Comparison of ENCODE assay signal across 12 cellular contexts in genomic region chr17:49456172-49456965, GRCh38. TPM values are rescaled to one million over a fixed set of nuclear protein-coding genes. Genes with fewer than 3 reads are reported as not detected.
DNase-seq lines count a peak whose midpoint lies in the region; ATAC-seq lines count a peak whose summit lies in the region.
"Had no signal": no experiment of that assay in that cellular context is flagged by ENCODE, and none has a peak within 500 bp of the region (broad histone marks: within the 10 kb centered on the region; RNA-seq: fewer than 3 reads in every experiment).

No MANE protein-coding gene starts in this region.

- peaks cover 0 to 14% (median 8%) of the 10 kb centered on the region in 11 experiments; a peak in 14 of 22 replicates for H3K27me3 ChIP-seq in BLaER1 treated with 17β-estradiol and CSF1 and Interleukin-3, amounts not matched to agents 10 nM and 100 nM
- peaks cover 44% of the 10 kb centered on the region for H3K27me3 ChIP-seq in HAP-1 (ENCODE audit: low read depth)
- H3K27me3 ChIP-seq: gastrocnemius medialis had no signal

- no peak overlapping the region for H3K27ac Mint-ChIP-seq in activated naive CD8-positive, alpha-beta T cell treated with anti-CD3 and anti-CD28 coated beads, Interleukin-2, amount 50 U/mL, for 24 hours
- H3K27ac Mint-ChIP-seq: activated CD8-positive, alpha-beta memory T cell treated with anti-CD3 and anti-CD28 coated beads, Interleukin-2, amount 10 ng/mL, durations not matched to agents 7 days and 5 days; stimulated activated naive CD8-positive, alpha-beta T cell treated with anti-CD3 and anti-CD28 coated beads, Interleukin-15, amount 100 ng/mL, for 72 hours had no signal

- no peak overlapping the region for H3K4me3 Mint-ChIP-seq in activated naive CD8-positive, alpha-beta T cell treated with anti-CD3 and anti-CD28 coated beads, Interleukin-2, amount 50 U/mL, for 24 hours
- H3K4me3 Mint-ChIP-seq: activated CD8-positive, alpha-beta memory T cell treated with anti-CD3 and anti-CD28 coated beads, Interleukin-2, amount 10 ng/mL, durations not matched to agents 7 days and 5 days; stimulated activated naive CD8-positive, alpha-beta T cell treated with anti-CD3 and anti-CD28 coated beads, Interleukin-15, amount 100 ng/mL, for 72 hours had no signal

- H3K27ac ChIP-seq in BLaER1 treated with 17β-estradiol and CSF1 and Interleukin-3, amounts not matched to agents 10 nM and 100 nM: no peak overlapping the region
- H3K27ac ChIP-seq: gastrocnemius medialis had no signal

- peak overlapping the region; percentile 16 to 72 (median 42) for H3K4me2 ChIP-seq in BLaER1 treated with 17β-estradiol and CSF1 and Interleukin-3, amounts not matched to agents 10 nM and 100 nM

- in situ Hi-C loops in KBM-7 (cut with MboI; ENCODE audit: low pct_unique_long_range_greater_than_20kb, low sequenced_read_pairs): no loop called here
- in situ Hi-C loops in HAP-1 (cut with MboI; ENCODE audit: low sequenced_read_pairs): no loop called here

- H3K27me3 Mint-ChIP-seq in activated naive CD8-positive, alpha-beta T cell treated with anti-CD3 and anti-CD28 coated beads, Interleukin-2, amount 50 U/mL, for 24 hours: peaks cover 44% of the 10 kb centered on the region

- H3K9me3 Mint-ChIP-seq in activated naive CD8-positive, alpha-beta T cell treated with anti-CD3 and anti-CD28 coated beads, Interleukin-2, amount 50 U/mL, for 24 hours: no peaks in the 10 kb centered on the region
- H3K9me3 Mint-ChIP-seq: stimulated activated naive CD8-positive, alpha-beta T cell treated with anti-CD3 and anti-CD28 coated beads, Interleukin-15, amount 100 ng/mL, for 72 hours had no signal

- DNase-seq in KBM-7 (peak; percentile 92), astrocyte of the hippocampus (ENCODE audit: low read depth, low spot score) (peak; percentile 87), myocyte (ENCODE audit: low read depth) (peak; percentile 92), HAP-1 (ENCODE audit: low spot score in 2 of 2) (no peak)
- DNase-seq in activated CD4-positive, alpha-beta T cell treated with anti-CD3 and anti-CD28 coated beads, Interleukin-2, amount 50 U/mL, for 4 hours: no peak
- DNase-seq in activated CD4-positive, alpha-beta T cell treated with anti-CD3 and anti-CD28 coated beads, Interleukin-2, amount 50 U/mL, for 48 hours: no peak
- DNase-seq in activated naive CD8-positive, alpha-beta T cell treated with anti-CD3 and anti-CD28 coated beads, Interleukin-2, amount 50 U/mL, for 24 hours: no peak
- DNase-seq: activated CD8-positive, alpha-beta memory T cell treated with anti-CD3 and anti-CD28 coated beads, Interleukin-2, amount 10 ng/mL, durations not matched to agents 7 days and 5 days; gastrocnemius medialis; NCI-H345; stimulated activated naive CD8-positive, alpha-beta T cell treated with anti-CD3 and anti-CD28 coated beads, Interleukin-15, amount 100 ng/mL, for 72 hours had no signal

- no peak for ATAC-seq in activated naive CD8-positive, alpha-beta T cell treated with anti-CD3 and anti-CD28 coated beads, Interleukin-2, amount 50 U/mL, for 24 hours
- ATAC-seq: activated CD8-positive, alpha-beta memory T cell treated with anti-CD3 and anti-CD28 coated beads, Interleukin-2, amount 10 ng/mL, durations not matched to agents 7 days and 5 days; gastrocnemius medialis; stimulated activated naive CD8-positive, alpha-beta T cell treated with anti-CD3 and anti-CD28 coated beads, Interleukin-15, amount 100 ng/mL, for 72 hours had no signal

- H3K36me3 Mint-ChIP-seq in activated naive CD8-positive, alpha-beta T cell treated with anti-CD3 and anti-CD28 coated beads, Interleukin-2, amount 50 U/mL, for 24 hours (ENCODE audit: low read depth): no peaks in the 10 kb centered on the region
- H3K36me3 Mint-ChIP-seq: activated CD8-positive, alpha-beta memory T cell treated with anti-CD3 and anti-CD28 coated beads, Interleukin-2, amount 10 ng/mL, durations not matched to agents 7 days and 5 days had no signal

- H3K4me3 ChIP-seq in BLaER1 treated with 17β-estradiol and CSF1 and Interleukin-3, amounts not matched to agents 10 nM and 100 nM: no peak overlapping the region
- H3K4me3 ChIP-seq in HAP-1: no peak overlapping the region
- H3K4me3 ChIP-seq: gastrocnemius medialis had no signal

- no peaks in the 10 kb centered on the region for H3K36me3 ChIP-seq in BLaER1 treated with 17β-estradiol and CSF1 and Interleukin-3, amounts not matched to agents 10 nM and 100 nM
- no peaks in the 10 kb centered on the region for H3K36me3 ChIP-seq in HAP-1 (replicated peaks)
- H3K36me3 ChIP-seq: gastrocnemius medialis had no signal

- peaks cover 21 to 47% (median 36%) of the 10 kb centered on the region in 10 experiments for H3K4me1 ChIP-seq in BLaER1 treated with 17β-estradiol and CSF1 and Interleukin-3, amounts not matched to agents 10 nM and 100 nM
- no peaks in the 10 kb centered on the region for H3K4me1 ChIP-seq in HAP-1
- H3K4me1 ChIP-seq: gastrocnemius medialis had no signal

- H3K4me1 Mint-ChIP-seq in activated naive CD8-positive, alpha-beta T cell treated with anti-CD3 and anti-CD28 coated beads, Interleukin-2, amount 50 U/mL, for 24 hours: peaks cover 7% of the 10 kb centered on the region

- no peaks in the 10 kb centered on the region for H3K9me3 ChIP-seq in BLaER1 treated with 17β-estradiol and CSF1 and Interleukin-3, amounts not matched to agents 10 nM and 100 nM (replicated peaks in 1 of 11)
- no peaks in the 10 kb centered on the region for H3K9me3 ChIP-seq in HAP-1
- H3K9me3 ChIP-seq: gastrocnemius medialis had no signal

- H4K20me1 ChIP-seq in BLaER1 treated with 17β-estradiol and CSF1 and Interleukin-3, amounts not matched to agents 10 nM and 100 nM: no peaks in the 10 kb centered on the region

- no peak overlapping the region for H3K9ac ChIP-seq in BLaER1 treated with 17β-estradiol and CSF1 and Interleukin-3, amounts not matched to agents 10 nM and 100 nM

RNA-seq across cellular contexts. Expression of gene NGFR, which starts 38.7 kb away (rescaled TPM):
- total RNA-seq in myocyte: 44.7 and 113 TPM in 2 replicates
- 53.7 TPM for polyA plus RNA-seq in myocyte (2012)

RNA-seq across cellular contexts. Expression of gene PHB1, which starts 41.7 kb away (rescaled TPM):
- total RNA-seq in myocyte: 128 and 153 TPM in 2 replicates
- 217 TPM for polyA plus RNA-seq in myocyte (2012)

Comparison
In these comparisons a context has a peak if more than half of its experiments do, and no peak if none do; other contexts are left out.
1. DNase-seq: peak in KBM-7 (single experiment), astrocyte of the hippocampus (single experiment) and myocyte (single experiment); none in activated CD4-positive, alpha-beta T cell treated with anti-CD3 and anti-CD28 coated beads, Interleukin-2, amount 50 U/mL, for 4 hours (0 of 2), activated CD4-positive, alpha-beta T cell treated with anti-CD3 and anti-CD28 coated beads, Interleukin-2, amount 50 U/mL, for 48 hours (0 of 2), activated naive CD8-positive, alpha-beta T cell treated with anti-CD3 and anti-CD28 coated beads, Interleukin-2, amount 50 U/mL, for 24 hours (single experiment) and HAP-1 (0 of 2).